Comparison of ENCODE assay signal across 1 cellular context in the genomic region with DNA sequence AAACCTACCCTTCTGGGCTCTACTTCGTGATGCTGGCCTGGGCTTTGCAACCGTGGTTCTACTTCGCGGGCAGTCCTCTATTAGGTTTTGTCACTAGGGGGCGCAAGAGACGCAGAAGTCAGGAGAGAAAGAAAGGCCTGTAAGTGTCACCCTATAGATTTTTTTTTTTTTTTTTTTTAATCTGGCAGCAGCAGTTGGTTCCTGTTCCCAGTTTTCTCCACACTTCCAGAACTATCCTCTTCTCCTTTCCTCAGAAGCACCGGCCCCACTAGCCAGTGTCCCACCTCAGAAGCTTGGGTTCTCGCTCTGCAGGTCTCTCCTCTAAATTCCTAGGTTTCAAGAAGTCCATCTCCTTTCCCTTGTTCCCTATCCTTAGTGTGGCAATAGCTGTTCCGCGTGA.
TF ChIP-seq lines count a peak whose summit lies in the region.

No MANE protein-coding gene starts in this region.

TF ChIP-seq in K562, 482 proteins besides CTCF, POLR2A, EP300 and RAD21:
- TF ChIP-seq, protein P1, sequence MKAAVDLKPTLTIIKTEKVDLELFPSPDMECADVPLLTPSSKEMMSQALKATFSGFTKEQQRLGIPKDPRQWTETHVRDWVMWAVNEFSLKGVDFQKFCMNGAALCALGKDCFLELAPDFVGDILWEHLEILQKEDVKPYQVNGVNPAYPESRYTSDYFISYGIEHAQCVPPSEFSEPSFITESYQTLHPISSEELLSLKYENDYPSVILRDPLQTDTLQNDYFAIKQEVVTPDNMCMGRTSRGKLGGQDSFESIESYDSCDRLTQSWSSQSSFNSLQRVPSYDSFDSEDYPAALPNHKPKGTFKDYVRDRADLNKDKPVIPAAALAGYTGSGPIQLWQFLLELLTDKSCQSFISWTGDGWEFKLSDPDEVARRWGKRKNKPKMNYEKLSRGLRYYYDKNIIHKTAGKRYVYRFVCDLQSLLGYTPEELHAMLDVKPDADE (conservative IDR thresholded peaks at IDR 0.05; ENCODE audit: control insufficient read depth, low read depth, low read length), result no peak
- peak; percentile 27; the same call in 1 of the 2 replicates for TF ChIP-seq KLF16 (IDR thresholded peaks at IDR 0.05)
- no peak for TF ChIP-seq ZNF282 (CRISPR knock-in tag; IDR thresholded peaks at IDR 0.05)
- peak; percentile 89 for TF ChIP-seq ZNF384 (IDR thresholded peaks at IDR 0.05; ENCODE audit: low read depth, low read length)
- TF ChIP-seq, protein P2, sequence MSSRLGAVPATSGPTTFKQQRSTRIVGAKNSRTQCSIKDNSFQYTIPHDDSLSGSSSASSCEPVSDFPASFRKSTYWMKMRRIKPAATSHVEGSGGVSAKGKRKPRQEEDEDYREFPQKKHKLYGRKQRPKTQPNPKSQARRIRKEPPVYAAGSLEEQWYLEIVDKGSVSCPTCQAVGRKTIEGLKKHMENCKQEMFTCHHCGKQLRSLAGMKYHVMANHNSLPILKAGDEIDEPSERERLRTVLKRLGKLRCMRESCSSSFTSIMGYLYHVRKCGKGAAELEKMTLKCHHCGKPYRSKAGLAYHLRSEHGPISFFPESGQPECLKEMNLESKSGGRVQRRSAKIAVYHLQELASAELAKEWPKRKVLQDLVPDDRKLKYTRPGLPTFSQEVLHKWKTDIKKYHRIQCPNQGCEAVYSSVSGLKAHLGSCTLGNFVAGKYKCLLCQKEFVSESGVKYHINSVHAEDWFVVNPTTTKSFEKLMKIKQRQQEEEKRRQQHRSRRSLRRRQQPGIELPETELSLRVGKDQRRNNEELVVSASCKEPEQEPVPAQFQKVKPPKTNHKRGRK (tag; IDR thresholded peaks at IDR 0.05), result peak; percentile 91
- TF ChIP-seq BHLHE40 (IDR thresholded peaks at IDR 0.05; ENCODE audit: low read length), result no peak
- peak; percentile 50 for TF ChIP-seq SMC3 (conservative IDR thresholded peaks at IDR 0.05; ENCODE audit: insufficient read depth, low read depth, low read length)
